Comparison of ENCODE assay signal across 8 cellular contexts in the genomic region with DNA sequence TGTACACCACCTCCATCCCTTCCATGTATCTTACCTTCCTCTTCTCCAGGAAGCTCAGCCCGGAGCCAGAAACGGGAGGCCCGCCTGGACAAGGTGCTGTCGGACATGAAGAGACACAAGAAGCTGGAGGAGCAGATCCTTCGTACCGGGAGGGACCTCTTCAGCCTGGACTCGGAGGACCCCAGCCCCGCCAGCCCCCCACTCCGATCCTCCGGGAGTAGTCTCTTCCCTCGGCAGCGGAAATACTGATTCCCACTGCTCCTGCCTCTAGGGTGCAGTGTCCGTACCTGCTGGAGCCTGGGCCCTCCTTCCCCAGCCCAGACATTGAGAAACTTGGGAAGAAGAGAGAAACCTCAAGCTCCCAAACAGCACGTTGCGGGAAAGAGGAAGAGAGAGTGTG. TPM values are rescaled to one million over a fixed set of nuclear protein-coding genes. Genes with fewer than 3 reads are reported as not detected.
DNase-seq lines count a peak whose midpoint lies in the region; ATAC-seq and TF ChIP-seq lines count a peak whose summit lies in the region.

No MANE protein-coding gene starts in this region.

- TF ChIP-seq CTCF in AG04450 (IDR thresholded peaks at IDR 0.05; ENCODE audit: low read depth, low read length) (no peak), brain (conservative IDR thresholded peaks at IDR 0.05) (no peak), GM13976 (IDR thresholded peaks at IDR 0.05; ENCODE audit: borderline replicate concordance, control extremely low read depth, extremely low read depth, insufficient read depth, missing control alignments) (no peak)

- no peaks in the 10 kb centered on the region for H3K27me3 Mint-ChIP-seq in brain

- in situ Hi-C loops in GM13976 (cut with MboI; ENCODE audit: low sequenced_read_pairs, unreplicated experiment): no loop called here

- peak overlapping the region; percentile 54 to 96 (median 84) for H3K27ac Mint-ChIP-seq in brain

- H3K27ac ChIP-seq in AG04450 (ENCODE audit: low read depth, low read length) (no peak overlapping the region), muscle layer of duodenum (ENCODE audit: low read length) (peak overlapping the region; percentile 99)

- peak overlapping the region; percentile 66 to 92 (median 79) for H3K4me3 Mint-ChIP-seq in brain

- DNase-seq in AG04450 (ENCODE audit: low read depth, low spot score) (no peak), HT-29 (ENCODE audit: low spot score) (peak; percentile 61), NOMO-1 treated with dmso at 0.1 percent for 144 hours (lab: John Stamatoyannopoulos, UW; ENCODE audit: unreplicated experiment) (no peak), GM13976 (ENCODE audit: low spot score) (no peak)
- DNase-seq in effector CD8-positive, alpha-beta T cell (lab: John Stamatoyannopoulos, UW): no peak

- H3K4me3 ChIP-seq in AG04450 (ENCODE audit: low read depth, low read length) (peak overlapping the region; percentile 37), muscle layer of duodenum (ENCODE audit: low read depth in 1 of 2, low read length in 2 of 2) (peak overlapping the region; percentile 74 to 96)

- peaks cover 29% of the 10 kb centered on the region for H3K36me3 Mint-ChIP-seq in brain

- H3K27me3 ChIP-seq in AG04450 (ENCODE audit: control insufficient read depth, insufficient read depth, low read length) (no peaks in the 10 kb centered on the region), muscle layer of duodenum (ENCODE audit: low read depth, low read length) (no peaks in the 10 kb centered on the region)

- POLR2A ChIA-PET in AG04450 (lab: Yijun Ruan, JAX): interaction anchor here (0.8 to 1.1 kb wide), 4 partner anchors 7 to 81 kb away, joined by 3 to 5 read pairs (median 4); a partner anchor contains a TSS

- H3K4me1 Mint-ChIP-seq in brain: peaks cover 72% of the 10 kb centered on the region

- H3K9me3 ChIP-seq in AG04450 (ENCODE audit: control insufficient read depth, insufficient read depth, low read length): no peaks in the 10 kb centered on the region; the same call in 1 of the 2 replicates
- no peaks in the 10 kb centered on the region for H3K9me3 ChIP-seq in muscle layer of duodenum (ENCODE audit: control insufficient read depth in 1 of 2, low read length in 2 of 2)

- CTCF ChIA-PET in AG04450 (lab: Charles Lee): interaction anchor here (1.2 to 5.6 kb wide), 2 partner anchors 12 to 29 kb away, joined by 3 to 41 read pairs; no protein-coding TSS in a partner anchor

- H3K4me1 ChIP-seq in muscle layer of duodenum (ENCODE audit: control insufficient read depth in 1 of 2, insufficient read depth in 2 of 2, low read length in 2 of 2): peaks cover 18 to 63% of the 10 kb centered on the region in 2 donors

- peaks cover 0 to 4% (median 0%) of the 10 kb centered on the region in 5 experiments for H3K9me3 Mint-ChIP-seq in brain

- ATAC-seq in HG03442 (IDR thresholded peaks at IDR 0.05; ENCODE audit: unreplicated experiment): no peak

- peaks cover 4 to 12% of the 10 kb centered on the region in 2 donors for H3K36me3 ChIP-seq in muscle layer of duodenum (ENCODE audit: control insufficient read depth in 1 of 2, insufficient read depth in 2 of 2, low read length in 2 of 2)

RNA-seq across cellular contexts. Expression of a gene that starts 0.8 kb away (rescaled TPM):
- polyA plus RNA-seq in AG04450 (2011; rRNA removed): 251 and 321 TPM in 2 replicates
- polyA minus RNA-seq in AG04450 (2011; rRNA and poly(A)+ RNA removed): 629 and 988 TPM in 2 replicates
- total RNA-seq in HT-29 (2014; rRNA removed; shearing (Covaris generic)): 157 and 185 TPM in 2 replicates
- 31.7 TPM for polyA plus RNA-seq in brain (ENCODE audit: insufficient read depth, low read depth, low replicate concordance)

RNA-seq across cellular contexts. Expression of a gene that starts 3.6 kb away (rescaled TPM):
- polyA plus RNA-seq in AG04450 (2011; rRNA removed): 14.3 and 14.5 TPM in 2 replicates
- polyA minus RNA-seq in AG04450 (2011; rRNA and poly(A)+ RNA removed): 2.7 and 4.9 TPM in 2 replicates
- 57.4 and 65.1 TPM in 2 replicates for total RNA-seq in HT-29 (2014; rRNA removed; shearing (Covaris generic))
- polyA plus RNA-seq in brain (ENCODE audit: insufficient read depth, low read depth, low replicate concordance): 57.0 TPM

RNA-seq across cellular contexts. Expression of a gene that starts 7.5 kb away (rescaled TPM):
- 5.7 and 6.1 TPM in 2 replicates for polyA plus RNA-seq in AG04450 (2011; rRNA removed)
- 3.6 and 3.7 TPM in 2 replicates for polyA minus RNA-seq in AG04450 (2011; rRNA and poly(A)+ RNA removed)
- 0.23 TPM in 1 of 2 replicates, not detected in the other for total RNA-seq in HT-29 (2014; rRNA removed; shearing (Covaris generic))
- polyA plus RNA-seq in brain (ENCODE audit: insufficient read depth, low read depth, low replicate concordance): 55.1 TPM

RNA-seq across cellular contexts. Expression of a gene that starts 13.2 kb away (rescaled TPM):
- 58.4 and 79.6 TPM in 2 replicates for polyA plus RNA-seq in AG04450 (2011; rRNA removed)
- 141 and 195 TPM in 2 replicates for polyA minus RNA-seq in AG04450 (2011; rRNA and poly(A)+ RNA removed)
- total RNA-seq in HT-29 (2014; rRNA removed; shearing (Covaris generic)): 795 and 814 TPM in 2 replicates
- 626 TPM for polyA plus RNA-seq in brain (ENCODE audit: insufficient read depth, low read depth, low replicate concordance)

RNA-seq across cellular contexts. Expression of a gene that starts 29.0 kb away (rescaled TPM):
- polyA plus RNA-seq in AG04450 (2011; rRNA removed) (14.1 and 19.9 TPM in 2 replicates), brain (ENCODE audit: insufficient read depth, low read depth, low replicate concordance) (129 TPM)
- polyA minus RNA-seq in AG04450 (2011; rRNA and poly(A)+ RNA removed): 32.2 and 33.5 TPM in 2 replicates
- total RNA-seq in HT-29 (2014; rRNA removed; shearing (Covaris generic)): 127 and 134 TPM in 2 replicates
